Comparison of ENCODE assay signal across 9 cellular contexts in genomic region chr1:224733021-224733911, GRCh38.
DNase-seq lines count a peak whose midpoint lies in the region; ATAC-seq and TF ChIP-seq lines count a peak whose summit lies in the region.
"Had no signal": no experiment of that assay in that cellular context is flagged by ENCODE, and none has a peak within 500 bp of the region (broad histone marks: within the 10 kb centered on the region; RNA-seq: fewer than 3 reads in every experiment).

No MANE protein-coding gene starts in this region.

- no peaks in the 10 kb centered on the region for H3K9me3 ChIP-seq in trophoblast cell (ENCODE audit: insufficient read depth, low read depth, low read length)

- peak overlapping the region; percentile 46 for H2BK5ac ChIP-seq in trophoblast cell (ENCODE audit: low read depth, low read length, poor library complexity)

- peak overlapping the region; percentile 47 for H2BK12ac ChIP-seq in trophoblast cell (ENCODE audit: low read length)

- ATAC-seq in GM19455 (IDR thresholded peaks at IDR 0.05; ENCODE audit: unreplicated experiment) (peak; percentile 46), HG03442 (IDR thresholded peaks at IDR 0.05; ENCODE audit: unreplicated experiment) (peak; percentile 52)
- ATAC-seq: HCT116 had no signal

- H3K36me3 ChIP-seq in brain microvascular endothelial cell (replicated peaks), result no peaks in the 10 kb centered on the region
- no peaks in the 10 kb centered on the region for H3K36me3 ChIP-seq in trophoblast cell (ENCODE audit: control insufficient read depth in 1 of 2, insufficient read depth in 2 of 2, low read length in 2 of 2)

- peak overlapping the region; percentile 45 for H3K14ac ChIP-seq in trophoblast cell (ENCODE audit: low read length)

- H3K27ac ChIP-seq in brain microvascular endothelial cell (no peak overlapping the region), trophoblast cell (ENCODE audit: low read depth, low read length) (peak overlapping the region; percentile 55)

- H2BK120ac ChIP-seq in trophoblast cell (ENCODE audit: insufficient read depth, low read length, poor library complexity), result peak overlapping the region; percentile 50

- no peaks in the 10 kb centered on the region for H3K79me2 ChIP-seq in trophoblast cell (ENCODE audit: control insufficient read depth, insufficient read depth, low read length, poor library complexity)

- H2AFZ ChIP-seq in trophoblast cell (ENCODE audit: insufficient read depth, low read length, poor library complexity), result peak overlapping the region; percentile 23

- no peak overlapping the region for H4K12ac ChIP-seq in trophoblast cell (ENCODE audit: low read depth, low read length)

- H2AK5ac ChIP-seq in trophoblast cell (ENCODE audit: low read length), result peak overlapping the region; percentile 56

- peak overlapping the region; percentile 6 for H3K4ac ChIP-seq in trophoblast cell (ENCODE audit: low read depth, low read length)

- no CpG with 5 or more reads among the region's 12 CpGs for WGBS in trophoblast cell (ENCODE audit: extremely low coverage, insufficient coverage, insufficient read length)

- peak overlapping the region; percentile 8 for H4K8ac ChIP-seq in trophoblast cell (ENCODE audit: low read depth, low read length)

- no peak overlapping the region for H3K23ac ChIP-seq in trophoblast cell (ENCODE audit: low read length)

- H3K27me3 ChIP-seq in brain microvascular endothelial cell (replicated peaks), result no peaks in the 10 kb centered on the region
- H3K27me3 ChIP-seq in trophoblast cell (ENCODE audit: insufficient read depth, low read length), result no peaks in the 10 kb centered on the region

- DNase-seq in DMS53 treated with DMSO at 0.1 percent for 48 hours (lab: John Stamatoyannopoulos, UW; ENCODE audit: unreplicated experiment) (peak; percentile 72), brain microvascular endothelial cell (peak; percentile 29), trophoblast cell (peak; percentile 5 to 20), SHP77 (lab: John Stamatoyannopoulos, UW) (no peak), NCI-H2081 treated with DMSO at 0.1 percent for 48 hours (lab: John Stamatoyannopoulos, UW) (no peak)
- DNase-seq in stimulated activated CD8-positive, alpha-beta memory T cell treated with anti-CD3 and anti-CD28 coated beads, Interleukin-4, amount 100 ng/mL, for 48 hours, result no peak

- peaks cover 17 to 22% of the 10 kb centered on the region in 2 experiments for H3K4me1 ChIP-seq in trophoblast cell (ENCODE audit: control insufficient read depth in 1 of 2, insufficient read depth in 2 of 2, low read length in 2 of 2)

- no peak overlapping the region for H3K9ac ChIP-seq in trophoblast cell (ENCODE audit: low read length)

- H3K4me3 ChIP-seq in brain microvascular endothelial cell (ENCODE audit: low read depth, low read length) (no peak overlapping the region), trophoblast cell (ENCODE audit: low read depth, low read length) (no peak overlapping the region)

- peaks cover 9% of the 10 kb centered on the region for H3K79me1 ChIP-seq in trophoblast cell (ENCODE audit: low read length)

- peak overlapping the region; percentile 28 for H3K18ac ChIP-seq in trophoblast cell (ENCODE audit: low read length)

- peak overlapping the region; percentile 3 for H3K4me2 ChIP-seq in trophoblast cell (ENCODE audit: low read length)

- TF ChIP-seq CTCF in brain microvascular endothelial cell (IDR thresholded peaks at IDR 0.05; ENCODE audit: low read depth, low read length, missing control alignments), result no peak

- in situ Hi-C loops in brain microvascular endothelial cell (cut with HindIII; ENCODE audit: low pct_ligation_motif_present, low sequenced_read_pairs), result no loop called here

- peak overlapping the region; percentile 36 for H4K91ac ChIP-seq in trophoblast cell (ENCODE audit: low read depth, low read length)

Comparison
In these comparisons a context has a peak if more than half of its experiments do, and no peak if none do; other contexts are left out.
1. DNase-seq: peak in DMS53 treated with DMSO at 0.1 percent for 48 hours (single experiment), brain microvascular endothelial cell (single experiment) and trophoblast cell (2 of 2); none in stimulated activated CD8-positive, alpha-beta memory T cell treated with anti-CD3 and anti-CD28 coated beads, Interleukin-4, amount 100 ng/mL, for 48 hours (single experiment), SHP77 (0 of 2) and NCI-H2081 treated with DMSO at 0.1 percent for 48 hours (single experiment).